8 cellular contexts compared by ENCODE assay signal in the genomic region with DNA sequence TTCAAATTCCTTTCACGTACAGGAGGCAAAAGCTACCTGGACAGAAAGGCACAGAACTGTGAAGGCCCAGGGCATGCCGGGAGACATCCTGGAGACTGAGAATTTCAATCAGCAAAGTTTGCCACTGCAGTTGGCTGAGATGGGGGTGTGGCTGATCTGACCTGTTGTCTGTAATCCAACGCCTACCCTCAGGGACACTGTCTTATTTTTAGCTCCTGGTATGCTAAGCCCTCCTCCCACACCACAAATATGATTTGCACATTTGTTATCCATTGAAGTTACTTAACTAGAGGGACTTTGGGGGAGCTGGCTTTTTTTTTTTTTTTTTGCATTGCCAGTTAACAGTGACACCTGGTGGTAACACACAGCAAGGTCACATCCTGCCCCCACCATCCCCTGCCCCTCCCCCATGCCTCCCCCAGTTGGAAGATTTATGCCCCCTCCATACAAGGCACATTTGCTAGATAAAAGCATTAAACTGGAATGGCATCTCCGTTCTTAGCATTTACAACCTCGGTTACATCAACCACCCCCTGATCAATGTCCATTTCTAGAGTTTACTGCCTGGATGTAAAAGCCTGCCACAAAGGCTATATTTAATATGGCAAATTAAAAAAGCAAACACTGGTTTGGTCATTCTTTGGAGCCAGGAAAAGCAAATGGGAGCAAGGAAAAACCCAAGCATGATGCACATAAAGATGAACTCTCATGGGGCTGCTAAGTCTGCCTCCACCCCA. TPM values are rescaled to one million over a fixed set of nuclear protein-coding genes. Genes with fewer than 3 reads are reported as not detected.
DNase-seq lines count a peak whose midpoint lies in the region; ATAC-seq and TF ChIP-seq lines count a peak whose summit lies in the region.

No MANE protein-coding gene starts in this region.

- intact Hi-C loops in CD14-positive monocyte (cut with micrococcal nuclease): loop anchor here (5.0 to 10.0 kb wide), 2 partner anchors 426 to 428 kb away; no protein-coding TSS in a partner anchor

- H3K9me3 Mint-ChIP-seq in CD14-positive monocyte: no peaks in the 10 kb centered on the region
- H3K9me3 Mint-ChIP-seq in effector memory CD8-positive, alpha-beta T cell: no peaks in the 10 kb centered on the region
- no peaks in the 10 kb centered on the region for H3K9me3 Mint-ChIP-seq in nephron

- no peak for ATAC-seq in effector memory CD8-positive, alpha-beta T cell (replicated peaks)
- no peak for ATAC-seq in HG03196 (IDR thresholded peaks at IDR 0.05; ENCODE audit: unreplicated experiment)

- peak overlapping the region in 4 of 7 donors; percentile 2 to 80 (median 70) for H3K27ac Mint-ChIP-seq in CD14-positive monocyte
- H3K27ac Mint-ChIP-seq in effector memory CD8-positive, alpha-beta T cell: peak overlapping the region in 1 of 2 donors; percentile 69
- H3K27ac Mint-ChIP-seq in nephron: peak overlapping the region; percentile 51 to 72 (median 69)

- H3K27me3 Mint-ChIP-seq in CD14-positive monocyte (ENCODE audit: low read depth in 3 of 3) (peaks cover 0 to 3% (median 1%) of the 10 kb centered on the region in 3 donors), nephron (ENCODE audit: low read depth) (no peaks in the 10 kb centered on the region)
- H3K27me3 Mint-ChIP-seq in effector memory CD8-positive, alpha-beta T cell: no peaks in the 10 kb centered on the region

- DNase-seq in CD14-positive monocyte (ENCODE audit: low spot score) (no peak), GM13977 (ENCODE audit: low spot score) (peak; percentile 63), NOMO-1 (lab: John Stamatoyannopoulos, UW; ENCODE audit: unreplicated experiment in 2 of 2) (peak; percentile 51 to 62), NCI-H2081 treated with DMSO at 0.1 percent for 48 hours (lab: John Stamatoyannopoulos, UW) (no peak), SHP77 treated with DMSO at 0.1 percent for 48 hours (lab: John Stamatoyannopoulos, UW) (no peak)
- DNase-seq in effector memory CD8-positive, alpha-beta T cell: peak in 2 of 3 experiments; percentile 2 to 5

- in situ Hi-C loops in GM13977 (cut with MboI; ENCODE audit: low pct_unique_long_range_greater_than_20kb, low sequenced_read_pairs, unreplicated experiment): loop anchor here (10.0 kb wide), 1 partner anchor 428 kb away; no protein-coding TSS in a partner anchor

- peaks cover 78 to 84% of the 10 kb centered on the region in 2 donors for H3K36me3 Mint-ChIP-seq in CD14-positive monocyte
- H3K36me3 Mint-ChIP-seq in effector memory CD8-positive, alpha-beta T cell (ENCODE audit: insufficient read depth): peaks cover 28% of the 10 kb centered on the region
- peaks cover 36% of the 10 kb centered on the region for H3K36me3 Mint-ChIP-seq in nephron (ENCODE audit: low read depth)

- H3K4me1 Mint-ChIP-seq in CD14-positive monocyte (peaks cover 32% of the 10 kb centered on the region), nephron (peaks cover 78% of the 10 kb centered on the region)
- peaks cover 19 to 24% of the 10 kb centered on the region in 2 donors for H3K4me1 Mint-ChIP-seq in effector memory CD8-positive, alpha-beta T cell (ENCODE audit: low read depth in 2 of 2)

- no peak overlapping the region for H3K4me3 Mint-ChIP-seq in CD14-positive monocyte
- H3K4me3 Mint-ChIP-seq in effector memory CD8-positive, alpha-beta T cell: no peak overlapping the region
- peak overlapping the region in 1 of 3 experiments; percentile 8 for H3K4me3 Mint-ChIP-seq in nephron

- TF ChIP-seq CTCF in CD14-positive monocyte (IDR thresholded peaks at IDR 0.05) (peak; percentile 76), GM13977 (IDR thresholded peaks at IDR 0.05; ENCODE audit: extremely low read depth, insufficient read depth, missing control alignments) (peak; percentile 44), nephron (IDR thresholded peaks at IDR 0.05; ENCODE audit: unreplicated experiment in 3 of 3) (peak; percentile 62 to 81 (median 65))

RNA-seq across cellular contexts. Expression of a gene that starts 40.3 kb away (rescaled TPM):
- polyA plus RNA-seq in CD14-positive monocyte: 1 to 10 TPM; 6.4 to 8.8 TPM

RNA-seq across cellular contexts. Expression of a gene that starts 40.6 kb away (rescaled TPM):
- polyA plus RNA-seq in CD14-positive monocyte: 1 to 10 TPM; 3.6 to 4.7 TPM

Comparison
In these comparisons a context has a peak if more than half of its experiments do, and no peak if none do; other contexts are left out.
1. DNase-seq: peak in GM13977 (single experiment), NOMO-1 (2 of 2) and effector memory CD8-positive, alpha-beta T cell (2 of 3); none in CD14-positive monocyte (single experiment), NCI-H2081 treated with DMSO at 0.1 percent for 48 hours (single experiment) and SHP77 treated with DMSO at 0.1 percent for 48 hours (single experiment).
2. Peak in every context shown above with its lines, with median percentiles within 50 percentile points of each other: CTCF ChIP-seq.